Comparison of ENCODE assay signal across 1 cellular context in genomic region chr5:172454355-172455086, GRCh38.
TF ChIP-seq lines count a peak whose summit lies in the region.

TSS of gene SH3PXD2B (minus strand) at chr5:172454525. CDS start at chr5:172454352, 173 bp downstream.

TF ChIP-seq in K562, 482 proteins besides CTCF, POLR2A, EP300 and RAD21 (continued from another document and continues in another):
- TF ChIP-seq ZNF318 (IDR thresholded peaks at IDR 0.05; ENCODE audit: borderline replicate concordance in 1 of 2, low read depth in 1 of 2) (no peak), MAZ (CRISPR knock-in tag; conservative IDR thresholded peaks at IDR 0.05 in 1 of 2, IDR thresholded peaks at IDR 0.05 in 1 of 2) (peak in 1 of 2 experiments; percentile 32; a peak in 1 of 4 replicates), ZFP91 (CRISPR knock-in tag; IDR thresholded peaks at IDR 0.05) (peak; percentile 78), HLTF (IDR thresholded peaks at IDR 0.05) (no peak), L3MBTL2 (IDR thresholded peaks at IDR 0.05) (peak; percentile 71), E2F6 (IDR thresholded peaks at IDR 0.05; ENCODE audit: borderline replicate concordance in 1 of 2, extremely low read depth in 1 of 2, insufficient read depth in 1 of 2, insufficient read length in 1 of 2, low read depth in 1 of 2, low read length in 1 of 2, poor library complexity in 1 of 2, severe bottlenecking in 1 of 2) (peak; percentile 40 to 45), GTF2A2 (tag; IDR thresholded peaks at IDR 0.05) (no peak), XRCC4 (IDR thresholded peaks at IDR 0.05; ENCODE audit: extremely low read depth, insufficient read depth, insufficient read length) (no peak), PKNOX1 (IDR thresholded peaks at IDR 0.05) (peak; percentile 28; the same call in 1 of the 2 replicates), ZFP36 (IDR thresholded peaks at IDR 0.05; ENCODE audit: low read depth, low read length, partially characterized antibody) (peak; percentile 16), SMARCA4 (IDR thresholded peaks at IDR 0.05) (no peak), NR4A1 (CRISPR knock-in tag; IDR thresholded peaks at IDR 0.05) (no peak), NR4A1 (tag; IDR thresholded peaks at IDR 0.05) (0 out of 2 replicates have a peak, but pooled peaks have one; percentile 57), E2F1 (CRISPR knock-in tag; IDR thresholded peaks at IDR 0.05) (no peak), PHF8 (IDR thresholded peaks at IDR 0.05; ENCODE audit: borderline replicate concordance, low read length) (0 out of 2 replicates have a peak, but pooled peaks have one; percentile 16), TBP (optimal IDR thresholded peaks at IDR 0.05; ENCODE audit: low read depth, low read length) (peak; percentile 29), ZNF12 (CRISPR knock-in tag; IDR thresholded peaks at IDR 0.05) (0 out of 2 replicates have a peak, but pooled peaks have one; percentile 18), EP400 (IDR thresholded peaks at IDR 0.05) (peak; percentile 25; the same call in 1 of the 2 replicates), VEZF1 (CRISPR knock-in tag; IDR thresholded peaks at IDR 0.05) (peak; percentile 57), KAT2B (IDR thresholded peaks at IDR 0.05; ENCODE audit: low read depth, low read length) (no peak), RCOR1 (IDR thresholded peaks at IDR 0.05; ENCODE audit: borderline replicate concordance in 1 of 2, low read depth in 2 of 2, low read length in 2 of 2) (0 out of 4 replicates have a peak, but pooled peaks of 1 of the 2 experiments have one; percentile 10), ZFPM2 (CRISPR knock-in tag; IDR thresholded peaks at IDR 0.05) (no peak), BCOR (IDR thresholded peaks at IDR 0.05) (peak; percentile 59; the same call in 1 of the 2 replicates), KDM1A (IDR thresholded peaks at IDR 0.05) (peak in 1 of 2 experiments; percentile 69; a peak in 2 of 4 replicates), ZBTB9 (CRISPR knock-in tag; IDR thresholded peaks at IDR 0.05) (0 out of 2 replicates have a peak, but pooled peaks have one; percentile 2), ZBTB7A (IDR thresholded peaks at IDR 0.05; ENCODE audit: borderline replicate concordance, control insufficient read depth, low read depth, low read length) (peak; percentile 40; the same call in 1 of the 2 replicates), CBX5 (IDR thresholded peaks at IDR 0.05; ENCODE audit: borderline replicate concordance, low read depth) (no peak), HMG20B (CRISPR knock-in tag; IDR thresholded peaks at IDR 0.05) (no peak)
